ENCODE assay signal across 8 cellular contexts in the genomic region with DNA sequence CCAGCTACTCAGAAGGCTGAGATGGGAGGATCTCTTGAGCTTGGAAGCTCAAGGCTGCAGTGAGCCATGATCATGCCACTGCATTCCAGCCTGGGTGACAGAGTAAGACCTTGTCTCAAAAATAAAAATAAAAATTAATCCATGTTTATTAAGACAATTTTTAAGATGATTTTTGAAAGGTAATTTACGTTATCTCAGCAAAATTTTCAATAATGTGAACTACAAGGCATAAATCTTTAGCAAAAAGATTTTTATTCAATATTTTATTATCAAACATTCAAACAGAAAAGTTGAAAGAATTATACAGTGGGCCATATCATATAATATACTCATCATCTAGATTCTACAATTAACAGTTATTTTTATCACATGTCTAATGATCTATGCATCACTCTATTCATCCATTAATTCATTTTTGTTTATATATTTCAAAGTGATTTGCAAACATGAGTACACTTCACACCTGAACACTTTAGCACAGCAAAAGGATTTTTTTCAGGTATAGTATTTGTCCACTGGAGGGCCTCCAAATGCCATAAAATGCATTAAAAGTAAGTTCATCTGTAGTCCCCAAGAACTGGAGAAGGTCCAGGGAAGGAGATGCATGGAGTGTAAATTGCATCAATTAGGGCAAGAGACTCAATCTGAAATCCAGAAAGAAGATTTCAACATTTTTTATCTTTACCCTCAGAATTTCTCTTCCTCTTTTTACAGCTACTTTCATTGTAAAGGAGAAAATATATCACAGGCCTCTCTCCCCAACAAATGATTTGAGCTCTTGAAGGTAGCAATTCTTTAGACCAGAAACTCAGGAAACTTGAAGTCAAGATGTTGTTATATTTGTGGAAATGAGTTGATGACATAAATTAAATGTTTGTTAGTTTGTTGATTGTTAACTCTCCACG. TPM values are rescaled to one million over a fixed set of nuclear protein-coding genes. Genes with fewer than 3 reads are reported as not detected.
DNase-seq lines count a peak whose midpoint lies in the region; ATAC-seq and TF ChIP-seq lines count a peak whose summit lies in the region.

No MANE protein-coding gene starts in this region.

- no peaks in the 10 kb centered on the region for H3K36me3 ChIP-seq in Karpas-422 (ENCODE audit: insufficient read depth, low read length)
- H3K36me3 ChIP-seq in Peyer's patch = peaks cover 0 to 14% (median 0%) of the 10 kb centered on the region in 3 donors
- no peaks in the 10 kb centered on the region for H3K36me3 ChIP-seq in ovary

- H3K4me2 ChIP-seq in Karpas-422 (ENCODE audit: low read depth, low read length, poor library complexity, severe bottlenecking) = no peak overlapping the region

- no peak overlapping the region for H3K27ac Mint-ChIP-seq in effector memory CD8-positive, alpha-beta T cell
- no peak overlapping the region for H3K27ac Mint-ChIP-seq in naive thymus-derived CD8-positive, alpha-beta T cell

- H3K9ac ChIP-seq in Karpas-422 (ENCODE audit: low read length) = no peak overlapping the region

- H3K9me2 ChIP-seq in Karpas-422 (replicated peaks; ENCODE audit: insufficient read depth, low read length) = no peaks in the 10 kb centered on the region

- H3K9me3 Mint-ChIP-seq in effector memory CD8-positive, alpha-beta T cell = no peaks in the 10 kb centered on the region
- no peaks in the 10 kb centered on the region for H3K9me3 Mint-ChIP-seq in naive thymus-derived CD8-positive, alpha-beta T cell

- no peak for TF ChIP-seq POLR2A in Peyer's patch (IDR thresholded peaks at IDR 0.05)
- TF ChIP-seq POLR2A in ovary (IDR thresholded peaks at IDR 0.05) = no peak

- H3K27me3 ChIP-seq in Karpas-422 (ENCODE audit: low read length) (no peaks in the 10 kb centered on the region), Peyer's patch (no peaks in the 10 kb centered on the region), ovary (no peaks in the 10 kb centered on the region)

- WGBS in ovary, 3 donors = 89 to 92% (median 90%) methylated on average over 2 of the region's 2 CpGs

- no peaks in the 10 kb centered on the region for H3K27me3 Mint-ChIP-seq in effector memory CD8-positive, alpha-beta T cell
- H3K27me3 Mint-ChIP-seq in naive thymus-derived CD8-positive, alpha-beta T cell = no peaks in the 10 kb centered on the region

- H3K4me1 ChIP-seq in Karpas-422 (ENCODE audit: low read length) = no peaks in the 10 kb centered on the region
- H3K4me1 ChIP-seq in Peyer's patch = no peaks in the 10 kb centered on the region
- no peaks in the 10 kb centered on the region for H3K4me1 ChIP-seq in ovary (ENCODE audit: insufficient read depth)

- H3K4me3 Mint-ChIP-seq in effector memory CD8-positive, alpha-beta T cell = no peak overlapping the region
- no peak overlapping the region for H3K4me3 Mint-ChIP-seq in naive thymus-derived CD8-positive, alpha-beta T cell

- no peaks in the 10 kb centered on the region for H3K4me1 Mint-ChIP-seq in effector memory CD8-positive, alpha-beta T cell (ENCODE audit: low read depth in 2 of 2)
- no peaks in the 10 kb centered on the region for H3K4me1 Mint-ChIP-seq in naive thymus-derived CD8-positive, alpha-beta T cell

- TF ChIP-seq CTCF in GM12864 (IDR thresholded peaks at IDR 0.05; ENCODE audit: low read depth, low read length, missing control alignments) = peak; percentile 50
- peak in 5 of 6 experiments; percentile 51 to 79 (median 77) for TF ChIP-seq CTCF in Peyer's patch (IDR thresholded peaks at IDR 0.05)
- peak in 1 of 3 donors; percentile 41 for TF ChIP-seq CTCF in ovary (IDR thresholded peaks at IDR 0.05)

- H3K4me3 ChIP-seq in GM12864 (ENCODE audit: low read depth, low read length) (no peak overlapping the region), Karpas-422 (ENCODE audit: low read length) (no peak overlapping the region), Peyer's patch (no peak overlapping the region), ovary (no peak overlapping the region)

- H3K36me3 Mint-ChIP-seq in effector memory CD8-positive, alpha-beta T cell (ENCODE audit: insufficient read depth) = peaks cover 8% of the 10 kb centered on the region
- H3K36me3 Mint-ChIP-seq in naive thymus-derived CD8-positive, alpha-beta T cell = no peaks in the 10 kb centered on the region

- in situ Hi-C loops in ACHN (cut with HindIII; ENCODE audit: low pct_ligation_motif_present, low pct_unique_long_range_greater_than_20kb, low sequenced_read_pairs) = no loop called here

- no peak overlapping the region for H2AFZ ChIP-seq in Karpas-422 (ENCODE audit: low read length)

- H3K27ac ChIP-seq in Karpas-422 (ENCODE audit: low read length) (no peak overlapping the region), Peyer's patch (no peak overlapping the region), ovary (no peak overlapping the region)

- H3K9me3 ChIP-seq in Karpas-422 (ENCODE audit: low read length) (no peaks in the 10 kb centered on the region), Peyer's patch (no peaks in the 10 kb centered on the region), ovary (no peaks in the 10 kb centered on the region)

- DNase-seq in ACHN = peak; percentile 77
- peak; percentile 10 for DNase-seq in GM12864 (ENCODE audit: low read depth)
- peak; percentile 83 for DNase-seq in Karpas-422
- peak in 1 of 3 donors; percentile 38 for DNase-seq in Peyer's patch
- DNase-seq in effector memory CD8-positive, alpha-beta T cell = peak; percentile 4 to 8 (median 7)
- peak in 6 of 10 donors; percentile 6 to 57 (median 29) for DNase-seq in naive thymus-derived CD8-positive, alpha-beta T cell
- no peak for DNase-seq in ovary

- POLR2A ChIA-PET in naive thymus-derived CD8-positive, alpha-beta T cell (lab: Charles Lee) = no interaction called here

- ATAC-seq in effector memory CD8-positive, alpha-beta T cell (replicated peaks) = peak; percentile 43
- ATAC-seq in naive thymus-derived CD8-positive, alpha-beta T cell = peak; percentile 47 to 53
- no peak for ATAC-seq in HG03139 (IDR thresholded peaks at IDR 0.05; ENCODE audit: unreplicated experiment)

- no peaks in the 10 kb centered on the region for H4K20me1 ChIP-seq in Karpas-422 (ENCODE audit: insufficient read depth, low read depth, low read length)

- H3K79me2 ChIP-seq in Karpas-422 (ENCODE audit: low read length) = no peaks in the 10 kb centered on the region

- intact Hi-C loops in ovary (cut with DNase I) = loop anchor here in 2 of 4 donors (5.0 kb wide), 2 partner anchors 100 to 1335 kb away; no protein-coding TSS in a partner anchor

- no peak for TF ChIP-seq EP300 in ovary (IDR thresholded peaks at IDR 0.05)

RNA-seq across cellular contexts. Expression of a gene that starts 38.6 kb away (rescaled TPM):
- 14.1 and 33.7 TPM in 2 replicates for total RNA-seq in Karpas-422 (2014; rRNA removed; shearing (Covaris generic); ENCODE audit: low replicate concordance)
- 10 to 100 TPM; 18.9 to 57.8 (median 23.6) TPM for total RNA-seq in Peyer's patch
- total RNA-seq in naive thymus-derived CD8-positive, alpha-beta T cell = 10 to 100 TPM; 44.2 to 47.9 TPM
- polyA plus RNA-seq in naive thymus-derived CD8-positive, alpha-beta T cell = 1 to 10 TPM; 5.9 to 8.2 (median 6.2) TPM
- total RNA-seq in ovary = 10 to 100 TPM; 13.8 to 28.3 (median 26.2) TPM
- polyA plus RNA-seq in ovary = 10 to 100 TPM; 12.4 to 19.1 TPM

Comparison
In these comparisons a context has a peak if more than half of its experiments do, and no peak if none do; other contexts are left out.
1. DNase-seq: peak in ACHN (single experiment), GM12864 (single experiment), Karpas-422 (single experiment), effector memory CD8-positive, alpha-beta T cell (3 of 3) and naive thymus-derived CD8-positive, alpha-beta T cell (6 of 10); none in ovary (0 of 5).